In the genomic region with DNA sequence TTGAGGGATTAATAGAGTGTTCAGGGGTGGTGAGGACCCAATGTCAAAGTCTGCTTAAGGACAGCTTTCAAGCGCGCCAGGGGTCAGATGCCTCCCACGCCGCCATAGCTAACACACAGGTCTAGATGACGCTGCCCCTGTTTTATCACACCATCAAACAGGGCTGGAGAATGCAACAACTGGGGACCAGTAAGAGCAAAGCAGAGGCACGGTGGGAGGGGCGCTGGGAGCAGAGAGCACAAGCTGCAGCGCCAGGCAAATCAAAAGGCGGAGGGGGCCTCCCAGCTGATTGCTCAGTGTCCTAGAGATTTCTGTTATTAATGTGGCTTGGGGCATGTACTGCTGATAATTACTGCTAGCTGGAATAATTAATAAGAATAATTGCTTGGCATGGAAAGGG, we compare ENCODE assay signal across 19 cellular contexts.
"Had no signal": no experiment of that assay in that cellular context is flagged by ENCODE, and none has a peak within 500 bp of the region (broad histone marks: within the 10 kb centered on the region; RNA-seq: fewer than 3 reads in every experiment).

No MANE protein-coding gene starts in this region.

- H3K9me3 ChIP-seq: gastrocnemius medialis, uterus had no signal

- H3K27ac ChIP-seq: gastrocnemius medialis, heart right ventricle, tibial artery, uterus, WERI-Rb-1 had no signal

- DNase-seq: activated CD4-positive, alpha-beta T cell treated with anti-CD3 and anti-CD28 coated beads for 36 hours; activated CD4-positive, alpha-beta T cell treated with anti-CD3 and anti-CD28 coated beads, Interleukin-2, amount 50 U/mL, for 48 hours; activated naive CD4-positive, alpha-beta T cell; activated naive CD8-positive, alpha-beta T cell treated with anti-CD3 and anti-CD28 coated beads for 36 hours; amniotic stem cell; central memory CD4-positive, alpha-beta T cell; gastrocnemius medialis; immature natural killer cell; kidney glomerular epithelial cell; natural killer cell; stimulated activated CD4-positive, alpha-beta T cell treated with anti-CD3 and anti-CD28 coated beads, Interleukin-12 subunit alpha, Interleukin-12 subunit beta, amount 100 ng/mL, for 4 hours; stimulated activated CD4-positive, alpha-beta T cell treated with anti-CD3 and anti-CD28 coated beads, Interleukin-1b, Interleukin-23, amount 100 ng/mL, for 48 hours; stimulated activated CD8-positive, alpha-beta memory T cell treated with anti-CD3 and anti-CD28 coated beads, Interleukin-4, amount 100 ng/mL, for 48 hours; stimulated activated naive CD4-positive, alpha-beta T cell; tibial artery; uterus; WERI-Rb-1 had no signal

- H3K4me3 Mint-ChIP-seq: activated CD4-positive, alpha-beta T cell treated with anti-CD3 and anti-CD28 coated beads for 36 hours; activated naive CD8-positive, alpha-beta T cell treated with anti-CD3 and anti-CD28 coated beads for 36 hours; immature natural killer cell; natural killer cell had no signal

- H3K4me1 ChIP-seq: gastrocnemius medialis, uterus had no signal

- H3K36me3 ChIP-seq: gastrocnemius medialis, heart right ventricle, tibial artery, uterus, WERI-Rb-1 had no signal

- ATAC-seq: activated CD4-positive, alpha-beta T cell treated with anti-CD3 and anti-CD28 coated beads for 36 hours; esophagus mucosa; gastrocnemius medialis; natural killer cell had no signal

- H3K27me3 ChIP-seq: gastrocnemius medialis, heart right ventricle, tibial artery, uterus had no signal

- H3K27ac Mint-ChIP-seq: activated CD4-positive, alpha-beta T cell treated with anti-CD3 and anti-CD28 coated beads for 36 hours; activated naive CD8-positive, alpha-beta T cell treated with anti-CD3 and anti-CD28 coated beads for 36 hours; immature natural killer cell; natural killer cell had no signal

- H3K36me3 Mint-ChIP-seq: activated naive CD8-positive, alpha-beta T cell treated with anti-CD3 and anti-CD28 coated beads for 36 hours; immature natural killer cell; natural killer cell had no signal

- H3K27me3 Mint-ChIP-seq: activated CD4-positive, alpha-beta T cell treated with anti-CD3 and anti-CD28 coated beads for 36 hours; activated naive CD8-positive, alpha-beta T cell treated with anti-CD3 and anti-CD28 coated beads for 36 hours had no signal

- H3K4me3 ChIP-seq: gastrocnemius medialis, heart right ventricle, tibial artery, uterus had no signal

- H3K4me1 Mint-ChIP-seq: activated CD4-positive, alpha-beta T cell treated with anti-CD3 and anti-CD28 coated beads for 36 hours; activated naive CD8-positive, alpha-beta T cell treated with anti-CD3 and anti-CD28 coated beads for 36 hours; immature natural killer cell; natural killer cell had no signal
